In the genomic region with DNA sequence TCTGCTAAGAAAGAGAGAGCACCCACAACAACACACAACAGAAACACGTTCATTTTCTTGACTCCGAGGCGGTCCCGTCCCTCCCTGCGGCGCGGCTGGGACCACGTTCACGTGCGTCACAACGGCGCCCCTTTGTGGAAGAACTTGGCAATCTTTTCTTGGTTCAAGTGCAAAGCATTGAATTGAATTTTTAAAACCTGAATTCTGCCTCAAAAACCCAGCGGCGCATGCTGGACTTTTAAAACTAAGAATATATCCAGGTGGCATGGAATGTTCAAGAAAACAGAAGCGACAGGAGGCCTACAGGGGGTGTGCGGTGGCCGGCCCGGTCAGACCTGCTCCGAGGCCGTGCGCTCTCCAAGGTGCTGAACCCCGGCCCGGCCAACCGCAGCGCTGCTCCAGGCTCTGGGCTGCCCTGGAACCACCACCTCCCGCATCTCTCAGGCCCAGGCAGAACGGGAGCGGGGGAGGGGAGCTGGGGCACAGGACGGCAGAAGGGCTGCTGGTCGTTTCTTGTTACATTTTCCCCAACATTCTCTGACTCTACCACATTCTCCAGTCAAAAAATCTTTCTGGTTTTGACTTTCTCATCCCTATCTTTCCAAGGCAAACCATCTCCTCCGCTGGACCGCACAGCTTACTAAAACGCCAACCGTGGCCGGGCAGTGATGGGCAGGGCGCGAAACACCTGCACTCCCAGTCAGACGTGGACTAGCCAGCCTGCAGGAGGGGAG, we compare ENCODE assay signal across 1 cellular context.
A peak's percentile ranks its signal among the peaks of the same experiment; 100 is the strongest.
TF ChIP-seq lines count a peak whose summit lies in the region.

No MANE protein-coding gene starts in this region.

TF ChIP-seq in HepG2, 621 proteins besides CTCF, POLR2A, EP300 and RAD21 (continued from another document and continues in another):
- TF ChIP-seq ZFP1 (CRISPR knock-in tag; IDR thresholded peaks at IDR 0.05) (0 out of 2 replicates have a peak, but pooled peaks have one; percentile 56), TMF1 (CRISPR knock-in tag; IDR thresholded peaks at IDR 0.05; ENCODE audit: low read depth) (peak; percentile 91), BORCS8-MEF2B (CRISPR knock-in tag; IDR thresholded peaks at IDR 0.05) (peak; percentile 99), HOXA5 (CRISPR knock-in tag; IDR thresholded peaks at IDR 0.05) (peak; percentile 99), ZNF530 (CRISPR knock-in tag; IDR thresholded peaks at IDR 0.05; ENCODE audit: low read depth) (peak; percentile 95; the same call in 1 of the 2 replicates), FOXA1 (IDR thresholded peaks at IDR 0.05) (no peak), FOXA1 (CRISPR knock-in tag; IDR thresholded peaks at IDR 0.05) (no peak), ZNF615 (CRISPR knock-in tag; IDR thresholded peaks at IDR 0.05; ENCODE audit: borderline replicate concordance) (peak; percentile 83; the same call in 1 of the 2 replicates), ZNF773 (CRISPR knock-in tag; IDR thresholded peaks at IDR 0.05; ENCODE audit: borderline replicate concordance) (peak; percentile 92; the same call in 1 of the 2 replicates), PHF20 (CRISPR knock-in tag; IDR thresholded peaks at IDR 0.05) (peak; percentile 69), MAFG (CRISPR knock-in tag; IDR thresholded peaks at IDR 0.05) (no peak), ZNF432 (CRISPR knock-in tag; IDR thresholded peaks at IDR 0.05; ENCODE audit: borderline replicate concordance) (no peak), ZFP36L2 (CRISPR knock-in tag; IDR thresholded peaks at IDR 0.05) (peak; percentile 91; the same call in 1 of the 2 replicates), ZNF121 (CRISPR knock-in tag; IDR thresholded peaks at IDR 0.05) (0 out of 2 replicates have a peak, but pooled peaks have one; percentile 63), GATAD1 (CRISPR knock-in tag; IDR thresholded peaks at IDR 0.05) (peak; percentile 66; the same call in 1 of the 2 replicates), ZNF484 (CRISPR knock-in tag; IDR thresholded peaks at IDR 0.05; ENCODE audit: borderline replicate concordance, low read depth) (peak; percentile 86; the same call in 1 of the 2 replicates), TCF7 (IDR thresholded peaks at IDR 0.05; ENCODE audit: low read depth) (no peak), ZNF589 (CRISPR knock-in tag; conservative IDR thresholded peaks at IDR 0.05) (no peak), ZFX (CRISPR knock-in tag; IDR thresholded peaks at IDR 0.05; ENCODE audit: low read depth) (peak; percentile 56), TBX3 (IDR thresholded peaks at IDR 0.05; ENCODE audit: borderline replicate concordance) (no peak), SOX5 (CRISPR knock-in tag; IDR thresholded peaks at IDR 0.05; ENCODE audit: borderline replicate concordance) (peak; percentile 42; the same call in 1 of the 2 replicates), ARHGAP35 (CRISPR knock-in tag; IDR thresholded peaks at IDR 0.05; ENCODE audit: borderline replicate concordance) (peak; percentile 93), ZNF790 (CRISPR knock-in tag; IDR thresholded peaks at IDR 0.05; ENCODE audit: borderline replicate concordance) (peak; percentile 78; the same call in 1 of the 2 replicates), XBP1 (CRISPR knock-in tag; IDR thresholded peaks at IDR 0.05) (peak; percentile 93), MTA3 (CRISPR knock-in tag; IDR thresholded peaks at IDR 0.05) (no peak), HDAC2 (CRISPR knock-in tag; IDR thresholded peaks at IDR 0.05) (peak; percentile 55; the same call in 1 of the 2 replicates)
- TF ChIP-seq, protein P1, sequence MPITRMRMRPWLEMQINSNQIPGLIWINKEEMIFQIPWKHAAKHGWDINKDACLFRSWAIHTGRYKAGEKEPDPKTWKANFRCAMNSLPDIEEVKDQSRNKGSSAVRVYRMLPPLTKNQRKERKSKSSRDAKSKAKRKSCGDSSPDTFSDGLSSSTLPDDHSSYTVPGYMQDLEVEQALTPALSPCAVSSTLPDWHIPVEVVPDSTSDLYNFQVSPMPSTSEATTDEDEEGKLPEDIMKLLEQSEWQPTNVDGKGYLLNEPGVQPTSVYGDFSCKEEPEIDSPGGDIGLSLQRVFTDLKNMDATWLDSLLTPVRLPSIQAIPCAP (CRISPR knock-in tag; IDR thresholded peaks at IDR 0.05; ENCODE audit: low read depth), result no peak; the same call in 1 of the 2 replicates
- TF ChIP-seq, protein P2, sequence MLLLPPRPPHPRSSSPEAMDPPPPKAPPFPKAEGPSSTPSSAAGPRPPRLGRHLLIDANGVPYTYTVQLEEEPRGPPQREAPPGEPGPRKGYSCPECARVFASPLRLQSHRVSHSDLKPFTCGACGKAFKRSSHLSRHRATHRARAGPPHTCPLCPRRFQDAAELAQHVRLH (CRISPR knock-in tag; IDR thresholded peaks at IDR 0.05; ENCODE audit: borderline replicate concordance, low read depth), result peak; percentile 96
- TF ChIP-seq, protein P3, sequence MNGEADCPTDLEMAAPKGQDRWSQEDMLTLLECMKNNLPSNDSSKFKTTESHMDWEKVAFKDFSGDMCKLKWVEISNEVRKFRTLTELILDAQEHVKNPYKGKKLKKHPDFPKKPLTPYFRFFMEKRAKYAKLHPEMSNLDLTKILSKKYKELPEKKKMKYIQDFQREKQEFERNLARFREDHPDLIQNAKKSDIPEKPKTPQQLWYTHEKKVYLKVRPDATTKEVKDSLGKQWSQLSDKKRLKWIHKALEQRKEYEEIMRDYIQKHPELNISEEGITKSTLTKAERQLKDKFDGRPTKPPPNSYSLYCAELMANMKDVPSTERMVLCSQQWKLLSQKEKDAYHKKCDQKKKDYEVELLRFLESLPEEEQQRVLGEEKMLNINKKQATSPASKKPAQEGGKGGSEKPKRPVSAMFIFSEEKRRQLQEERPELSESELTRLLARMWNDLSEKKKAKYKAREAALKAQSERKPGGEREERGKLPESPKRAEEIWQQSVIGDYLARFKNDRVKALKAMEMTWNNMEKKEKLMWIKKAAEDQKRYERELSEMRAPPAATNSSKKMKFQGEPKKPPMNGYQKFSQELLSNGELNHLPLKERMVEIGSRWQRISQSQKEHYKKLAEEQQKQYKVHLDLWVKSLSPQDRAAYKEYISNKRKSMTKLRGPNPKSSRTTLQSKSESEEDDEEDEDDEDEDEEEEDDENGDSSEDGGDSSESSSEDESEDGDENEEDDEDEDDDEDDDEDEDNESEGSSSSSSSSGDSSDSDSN (CRISPR knock-in tag; IDR thresholded peaks at IDR 0.05), result peak; percentile 61
- TF ChIP-seq, protein P4, sequence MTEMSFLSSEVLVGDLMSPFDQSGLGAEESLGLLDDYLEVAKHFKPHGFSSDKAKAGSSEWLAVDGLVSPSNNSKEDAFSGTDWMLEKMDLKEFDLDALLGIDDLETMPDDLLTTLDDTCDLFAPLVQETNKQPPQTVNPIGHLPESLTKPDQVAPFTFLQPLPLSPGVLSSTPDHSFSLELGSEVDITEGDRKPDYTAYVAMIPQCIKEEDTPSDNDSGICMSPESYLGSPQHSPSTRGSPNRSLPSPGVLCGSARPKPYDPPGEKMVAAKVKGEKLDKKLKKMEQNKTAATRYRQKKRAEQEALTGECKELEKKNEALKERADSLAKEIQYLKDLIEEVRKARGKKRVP (CRISPR knock-in tag; IDR thresholded peaks at IDR 0.05), result no peak
- TF ChIP-seq, protein P5, sequence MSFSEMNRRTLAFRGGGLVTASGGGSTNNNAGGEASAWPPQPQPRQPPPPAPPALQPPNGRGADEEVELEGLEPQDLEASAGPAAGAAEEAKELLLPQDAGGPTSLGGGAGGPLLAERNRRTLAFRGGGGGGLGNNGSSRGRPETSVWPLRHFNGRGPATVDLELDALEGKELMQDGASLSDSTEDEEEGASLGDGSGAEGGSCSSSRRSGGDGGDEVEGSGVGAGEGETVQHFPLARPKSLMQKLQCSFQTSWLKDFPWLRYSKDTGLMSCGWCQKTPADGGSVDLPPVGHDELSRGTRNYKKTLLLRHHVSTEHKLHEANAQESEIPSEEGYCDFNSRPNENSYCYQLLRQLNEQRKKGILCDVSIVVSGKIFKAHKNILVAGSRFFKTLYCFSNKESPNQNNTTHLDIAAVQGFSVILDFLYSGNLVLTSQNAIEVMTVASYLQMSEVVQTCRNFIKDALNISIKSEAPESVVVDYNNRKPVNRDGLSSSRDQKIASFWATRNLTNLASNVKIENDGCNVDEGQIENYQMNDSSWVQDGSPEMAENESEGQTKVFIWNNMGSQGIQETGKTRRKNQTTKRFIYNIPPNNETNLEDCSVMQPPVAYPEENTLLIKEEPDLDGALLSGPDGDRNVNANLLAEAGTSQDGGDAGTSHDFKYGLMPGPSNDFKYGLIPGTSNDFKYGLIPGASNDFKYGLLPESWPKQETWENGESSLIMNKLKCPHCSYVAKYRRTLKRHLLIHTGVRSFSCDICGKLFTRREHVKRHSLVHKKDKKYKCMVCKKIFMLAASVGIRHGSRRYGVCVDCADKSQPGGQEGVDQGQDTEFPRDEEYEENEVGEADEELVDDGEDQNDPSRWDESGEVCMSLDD (CRISPR knock-in tag; IDR thresholded peaks at IDR 0.05; ENCODE audit: borderline replicate concordance), result peak; percentile 95
- TF ChIP-seq, protein P6, sequence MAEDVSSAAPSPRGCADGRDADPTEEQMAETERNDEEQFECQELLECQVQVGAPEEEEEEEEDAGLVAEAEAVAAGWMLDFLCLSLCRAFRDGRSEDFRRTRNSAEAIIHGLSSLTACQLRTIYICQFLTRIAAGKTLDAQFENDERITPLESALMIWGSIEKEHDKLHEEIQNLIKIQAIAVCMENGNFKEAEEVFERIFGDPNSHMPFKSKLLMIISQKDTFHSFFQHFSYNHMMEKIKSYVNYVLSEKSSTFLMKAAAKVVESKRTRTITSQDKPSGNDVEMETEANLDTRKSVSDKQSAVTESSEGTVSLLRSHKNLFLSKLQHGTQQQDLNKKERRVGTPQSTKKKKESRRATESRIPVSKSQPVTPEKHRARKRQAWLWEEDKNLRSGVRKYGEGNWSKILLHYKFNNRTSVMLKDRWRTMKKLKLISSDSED (CRISPR knock-in tag; IDR thresholded peaks at IDR 0.05), result 0 out of 2 replicates have a peak, but pooled peaks have one; percentile 55
- TF ChIP-seq, protein P7, sequence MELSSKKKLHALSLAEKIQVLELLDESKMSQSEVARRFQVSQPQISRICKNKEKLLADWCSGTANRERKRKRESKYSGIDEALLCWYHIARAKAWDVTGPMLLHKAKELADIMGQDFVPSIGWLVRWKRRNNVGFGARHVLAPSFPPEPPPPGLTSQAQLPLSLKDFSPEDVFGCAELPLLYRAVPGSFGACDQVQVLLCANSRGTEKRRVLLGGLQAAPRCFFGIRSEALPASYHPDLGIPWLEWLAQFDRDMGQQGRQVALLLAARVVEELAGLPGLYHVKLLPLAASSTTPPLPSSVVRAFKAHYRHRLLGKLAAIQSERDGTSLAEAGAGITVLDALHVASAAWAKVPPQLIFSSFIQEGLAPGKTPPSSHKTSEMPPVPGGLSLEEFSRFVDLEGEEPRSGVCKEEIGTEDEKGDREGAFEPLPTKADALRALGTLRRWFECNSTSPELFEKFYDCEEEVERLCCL (CRISPR knock-in tag; IDR thresholded peaks at IDR 0.05; ENCODE audit: borderline replicate concordance), result peak; percentile 88; the same call in 1 of the 2 replicates
- TF ChIP-seq, protein P8, sequence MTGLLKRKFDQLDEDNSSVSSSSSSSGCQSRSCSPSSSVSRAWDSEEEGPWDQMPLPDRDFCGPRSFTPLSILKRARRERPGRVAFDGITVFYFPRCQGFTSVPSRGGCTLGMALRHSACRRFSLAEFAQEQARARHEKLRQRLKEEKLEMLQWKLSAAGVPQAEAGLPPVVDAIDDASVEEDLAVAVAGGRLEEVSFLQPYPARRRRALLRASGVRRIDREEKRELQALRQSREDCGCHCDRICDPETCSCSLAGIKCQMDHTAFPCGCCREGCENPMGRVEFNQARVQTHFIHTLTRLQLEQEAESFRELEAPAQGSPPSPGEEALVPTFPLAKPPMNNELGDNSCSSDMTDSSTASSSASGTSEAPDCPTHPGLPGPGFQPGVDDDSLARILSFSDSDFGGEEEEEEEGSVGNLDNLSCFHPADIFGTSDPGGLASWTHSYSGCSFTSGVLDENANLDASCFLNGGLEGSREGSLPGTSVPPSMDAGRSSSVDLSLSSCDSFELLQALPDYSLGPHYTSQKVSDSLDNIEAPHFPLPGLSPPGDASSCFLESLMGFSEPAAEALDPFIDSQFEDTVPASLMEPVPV (CRISPR knock-in tag; IDR thresholded peaks at IDR 0.05), result peak; percentile 97
- TF ChIP-seq, protein P9, sequence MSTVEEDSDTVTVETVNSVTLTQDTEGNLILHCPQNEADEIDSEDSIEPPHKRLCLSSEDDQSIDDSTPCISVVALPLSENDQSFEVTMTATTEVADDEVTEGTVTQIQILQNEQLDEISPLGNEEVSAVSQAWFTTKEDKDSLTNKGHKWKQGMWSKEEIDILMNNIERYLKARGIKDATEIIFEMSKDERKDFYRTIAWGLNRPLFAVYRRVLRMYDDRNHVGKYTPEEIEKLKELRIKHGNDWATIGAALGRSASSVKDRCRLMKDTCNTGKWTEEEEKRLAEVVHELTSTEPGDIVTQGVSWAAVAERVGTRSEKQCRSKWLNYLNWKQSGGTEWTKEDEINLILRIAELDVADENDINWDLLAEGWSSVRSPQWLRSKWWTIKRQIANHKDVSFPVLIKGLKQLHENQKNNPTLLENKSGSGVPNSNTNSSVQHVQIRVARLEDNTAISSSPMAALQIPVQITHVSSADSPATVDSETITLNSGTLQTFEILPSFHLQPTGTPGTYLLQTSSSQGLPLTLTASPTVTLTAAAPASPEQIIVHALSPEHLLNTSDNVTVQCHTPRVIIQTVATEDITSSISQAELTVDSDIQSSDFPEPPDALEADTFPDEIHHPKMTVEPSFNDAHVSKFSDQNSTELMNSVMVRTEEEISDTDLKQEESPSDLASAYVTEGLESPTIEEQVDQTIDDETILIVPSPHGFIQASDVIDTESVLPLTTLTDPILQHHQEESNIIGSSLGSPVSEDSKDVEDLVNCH (CRISPR knock-in tag; IDR thresholded peaks at IDR 0.05), result no peak
- TF ChIP-seq, protein P10, sequence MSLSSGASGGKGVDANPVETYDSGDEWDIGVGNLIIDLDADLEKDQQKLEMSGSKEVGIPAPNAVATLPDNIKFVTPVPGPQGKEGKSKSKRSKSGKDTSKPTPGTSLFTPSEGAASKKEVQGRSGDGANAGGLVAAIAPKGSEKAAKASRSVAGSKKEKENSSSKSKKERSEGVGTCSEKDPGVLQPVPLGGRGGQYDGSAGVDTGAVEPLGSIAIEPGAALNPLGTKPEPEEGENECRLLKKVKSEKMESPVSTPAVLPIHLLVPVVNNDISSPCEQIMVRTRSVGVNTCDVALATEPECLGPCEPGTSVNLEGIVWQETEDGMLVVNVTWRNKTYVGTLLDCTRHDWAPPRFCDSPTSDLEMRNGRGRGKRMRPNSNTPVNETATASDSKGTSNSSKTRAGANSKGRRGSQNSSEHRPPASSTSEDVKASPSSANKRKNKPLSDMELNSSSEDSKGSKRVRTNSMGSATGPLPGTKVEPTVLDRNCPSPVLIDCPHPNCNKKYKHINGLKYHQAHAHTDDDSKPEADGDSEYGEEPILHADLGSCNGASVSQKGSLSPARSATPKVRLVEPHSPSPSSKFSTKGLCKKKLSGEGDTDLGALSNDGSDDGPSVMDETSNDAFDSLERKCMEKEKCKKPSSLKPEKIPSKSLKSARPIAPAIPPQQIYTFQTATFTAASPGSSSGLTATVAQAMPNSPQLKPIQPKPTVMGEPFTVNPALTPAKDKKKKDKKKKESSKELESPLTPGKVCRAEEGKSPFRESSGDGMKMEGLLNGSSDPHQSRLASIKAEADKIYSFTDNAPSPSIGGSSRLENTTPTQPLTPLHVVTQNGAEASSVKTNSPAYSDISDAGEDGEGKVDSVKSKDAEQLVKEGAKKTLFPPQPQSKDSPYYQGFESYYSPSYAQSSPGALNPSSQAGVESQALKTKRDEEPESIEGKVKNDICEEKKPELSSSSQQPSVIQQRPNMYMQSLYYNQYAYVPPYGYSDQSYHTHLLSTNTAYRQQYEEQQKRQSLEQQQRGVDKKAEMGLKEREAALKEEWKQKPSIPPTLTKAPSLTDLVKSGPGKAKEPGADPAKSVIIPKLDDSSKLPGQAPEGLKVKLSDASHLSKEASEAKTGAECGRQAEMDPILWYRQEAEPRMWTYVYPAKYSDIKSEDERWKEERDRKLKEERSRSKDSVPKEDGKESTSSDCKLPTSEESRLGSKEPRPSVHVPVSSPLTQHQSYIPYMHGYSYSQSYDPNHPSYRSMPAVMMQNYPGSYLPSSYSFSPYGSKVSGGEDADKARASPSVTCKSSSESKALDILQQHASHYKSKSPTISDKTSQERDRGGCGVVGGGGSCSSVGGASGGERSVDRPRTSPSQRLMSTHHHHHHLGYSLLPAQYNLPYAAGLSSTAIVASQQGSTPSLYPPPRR (CRISPR knock-in tag; IDR thresholded peaks at IDR 0.05; ENCODE audit: borderline replicate concordance), result no peak
